ENCODE assay signal across 8 cellular contexts in the genomic region with DNA sequence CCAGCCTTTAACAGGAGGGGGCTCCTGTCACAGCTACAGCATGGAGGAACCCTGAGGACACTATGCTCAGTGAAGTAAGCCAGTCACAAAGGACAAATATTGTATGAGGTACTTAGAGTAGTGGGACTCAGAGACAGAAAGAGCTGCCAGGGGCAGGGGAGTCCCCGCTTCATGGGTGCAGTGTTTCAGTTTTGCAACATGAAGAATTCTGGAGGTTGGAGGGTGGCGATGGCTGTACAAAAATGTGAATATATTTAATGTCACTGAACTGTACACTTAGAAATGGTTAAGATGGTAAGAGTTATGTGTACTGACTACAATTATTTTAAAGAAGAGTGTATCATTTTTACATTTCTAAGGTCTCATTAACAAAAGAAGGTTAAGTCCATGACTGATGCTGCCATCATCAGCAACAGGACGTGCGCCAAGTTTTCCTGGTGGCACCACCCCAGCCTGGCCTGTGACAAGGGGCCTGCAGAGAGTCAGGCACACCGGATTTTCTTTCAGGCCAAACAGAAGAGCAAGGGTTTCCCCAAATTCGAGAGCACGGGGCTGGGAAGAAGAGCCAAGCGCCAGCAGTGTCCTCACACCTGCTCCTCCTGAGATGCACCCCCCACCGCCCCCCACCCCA. TPM values are rescaled to one million over a fixed set of nuclear protein-coding genes. Genes with fewer than 3 reads are reported as not detected.
DNase-seq lines count a peak whose midpoint lies in the region; ATAC-seq and TF ChIP-seq lines count a peak whose summit lies in the region.
"Had no signal": no experiment of that assay in that cellular context is flagged by ENCODE, and none has a peak within 500 bp of the region (broad histone marks: within the 10 kb centered on the region; RNA-seq: fewer than 3 reads in every experiment).

No MANE protein-coding gene starts in this region.

- H3K4me1 ChIP-seq in SJCRH30 (peaks cover 23% of the 10 kb centered on the region), heart right ventricle (peaks cover 0 to 16% (median 9%) of the 10 kb centered on the region in 9 donors), skeletal muscle satellite cell (ENCODE audit: control insufficient read depth, insufficient read depth, low read length) (peaks cover 30% of the 10 kb centered on the region)

- H3K27me3 ChIP-seq in SJCRH30 = no peaks in the 10 kb centered on the region
- no peaks in the 10 kb centered on the region for H3K27me3 ChIP-seq in heart right ventricle
- H3K27me3 ChIP-seq in skeletal muscle satellite cell (ENCODE audit: control insufficient read depth, insufficient read depth, low read length) = peaks cover 8% of the 10 kb centered on the region

- no peak overlapping the region for H3K9ac ChIP-seq in skeletal muscle satellite cell (ENCODE audit: low read depth, low read length)

- H3K4me3 ChIP-seq in SJCRH30 (peak overlapping the region; percentile 38), heart right ventricle (peak overlapping the region in 4 of 10 donors; percentile 11 to 28 (median 16)), skeletal muscle satellite cell (ENCODE audit: low read length) (no peak overlapping the region)

- DNase-seq in SJCRH30 (peak in 1 of 2 experiments; percentile 28), heart right ventricle (no peak), NOMO-1 treated with dmso at 0.1 percent for 144 hours (lab: John Stamatoyannopoulos, UW; ENCODE audit: unreplicated experiment) (no peak), NCI-H128 (lab: John Stamatoyannopoulos, UW; ENCODE audit: unreplicated experiment) (no peak), activated gamma-delta T cell (lab: John Stamatoyannopoulos, UW) (no peak)
- DNase-seq: DMS79 had no signal

- peak in 1 of 9 donors; percentile 24 for TF ChIP-seq CTCF in heart right ventricle (IDR thresholded peaks at IDR 0.05)

- WGBS in heart right ventricle, 2 donors = 67 to 71% methylated on average over 9 of the region's 9 CpGs

- peak overlapping the region; percentile 36 for H3K4me2 ChIP-seq in skeletal muscle satellite cell (ENCODE audit: low read length)

- intact Hi-C loops in heart right ventricle (cut with DNase I) = loop anchor here (1.0 to 10.0 kb wide), 7 partner anchors 61 to 239 kb away; partner anchors contain the start of genes PPM1F (in 7 of the 10) and MAPK1 (in 1 of the 10)

- no peaks in the 10 kb centered on the region for H3K36me3 ChIP-seq in SJCRH30
- H3K36me3 ChIP-seq in heart right ventricle = peaks cover 0 to 18% (median 0%) of the 10 kb centered on the region in 9 donors
- H3K36me3 ChIP-seq in skeletal muscle satellite cell (ENCODE audit: insufficient read depth, low read length) = no peaks in the 10 kb centered on the region

- ATAC-seq in GM21423 (IDR thresholded peaks at IDR 0.05; ENCODE audit: unreplicated experiment) (peak; percentile 16), heart right ventricle (peak in 6 of 8 donors; percentile 3 to 36 (median 24))

- no peaks in the 10 kb centered on the region for H3K9me3 ChIP-seq in SJCRH30 (replicated peaks)
- H3K9me3 ChIP-seq in heart right ventricle = no peaks in the 10 kb centered on the region
- no peaks in the 10 kb centered on the region for H3K9me3 ChIP-seq in skeletal muscle satellite cell (replicated peaks; ENCODE audit: low read length)

- H3K27ac ChIP-seq in SJCRH30 (peak overlapping the region; percentile 41; the same call in 1 of the 2 replicates), heart right ventricle (peak overlapping the region in 2 of 10 donors; percentile 28 to 41)

RNA-seq across cellular contexts. Expression of gene YPEL1, which starts 22.1 kb away (rescaled TPM):
- 3.2 and 4.0 TPM in 2 replicates for total RNA-seq in SJCRH30 (2014; rRNA removed; shearing (Covaris generic))
- total RNA-seq in heart right ventricle = 10 to 100 TPM in 3 of 10 donors, 1 to 10 TPM in 7; 1.5 to 14.6 (median 8.0) TPM
- 1 to 10 TPM; 1.7 to 4.2 TPM for polyA plus RNA-seq in heart right ventricle
- 0.66 TPM in 1 of 2 replicates, not detected in the other for total RNA-seq in skeletal muscle satellite cell (2012; rRNA removed)

RNA-seq across cellular contexts. Expression of gene PPIL2, which starts 47.7 kb away (rescaled TPM):
- 24.8 and 29.7 TPM in 2 replicates for total RNA-seq in SJCRH30 (2014; rRNA removed; shearing (Covaris generic))
- total RNA-seq in heart right ventricle = 10 to 100 TPM; 20.4 to 31.0 (median 25.8) TPM
- 10 to 100 TPM; 18.4 to 31.9 TPM for polyA plus RNA-seq in heart right ventricle
- total RNA-seq in skeletal muscle satellite cell (2012; rRNA removed) = 19.9 and 22.3 TPM in 2 replicates
